ENCODE assay signal across 13 cellular contexts in genomic region chr2:71605173-71605641, GRCh38.
DNase-seq lines count a peak whose midpoint lies in the region; ATAC-seq and TF ChIP-seq lines count a peak whose summit lies in the region.
"Had no signal": no experiment of that assay in that cellular context is flagged by ENCODE, and none has a peak within 500 bp of the region (broad histone marks: within the 10 kb centered on the region; RNA-seq: fewer than 3 reads in every experiment).

No MANE protein-coding gene starts in this region.

- DNase-seq in Peyer's patch, result peak; percentile 3 to 18 (median 12)
- no peak for DNase-seq in heart right ventricle
- no peak for DNase-seq in stimulated activated naive CD4-positive, alpha-beta T cell treated with Interleukin-2 at 50 U/mL for 16 hours (lab: John Stamatoyannopoulos, UW)
- DNase-seq in HT-29 (ENCODE audit: low spot score), result no peak
- no peak for DNase-seq in activated T-cell treated with anti-CD3 and anti-CD28 coated beads, Interleukin-2, amount 50 U/mL, for 48 hours
- no peak for DNase-seq in progenitor cell of endocrine pancreas (ENCODE audit: low spot score, unreplicated experiment)
- DNase-seq: DND-41, NCI-H1048, NCI-H345 had no signal

- H3K27ac ChIP-seq in BLaER1 treated with 17β-estradiol and CSF1 and Interleukin-3, amounts not matched to agents 10 nM and 100 nM, result peak overlapping the region in 2 of 11 experiments; percentile 19 to 53; a peak in 3 of 22 replicates
- H3K27ac ChIP-seq in Peyer's patch (no peak overlapping the region), heart right ventricle (peak overlapping the region in 8 of 10 donors; percentile 19 to 77 (median 58)), neutrophil (peak overlapping the region; percentile 25)

- peaks cover 32 to 80% (median 69%) of the 10 kb centered on the region in 10 experiments for H3K4me1 ChIP-seq in BLaER1 treated with 17β-estradiol and CSF1 and Interleukin-3, amounts not matched to agents 10 nM and 100 nM
- H3K4me1 ChIP-seq in Peyer's patch, result no peaks in the 10 kb centered on the region
- peaks cover 9 to 48% (median 32%) of the 10 kb centered on the region in 9 donors for H3K4me1 ChIP-seq in heart right ventricle
- peaks cover 27 to 28% of the 10 kb centered on the region in 2 experiments for H3K4me1 ChIP-seq in neutrophil (ENCODE audit: control insufficient read depth in 1 of 2, insufficient read depth in 1 of 2, low read depth in 1 of 2, low read length in 1 of 2)

- H3K9me3 Mint-ChIP-seq in progenitor cell of endocrine pancreas (ENCODE audit: low read depth), result no peaks in the 10 kb centered on the region
- H3K9me3 Mint-ChIP-seq: activated naive CD4-positive, alpha-beta T cell treated with anti-CD3 and anti-CD28 coated beads, Interleukin-2, amount 50 U/mL, for 72 hours had no signal

- no peaks in the 10 kb centered on the region for H3K9me3 ChIP-seq in BLaER1 treated with 17β-estradiol and CSF1 and Interleukin-3, amounts not matched to agents 10 nM and 100 nM (replicated peaks in 1 of 11)
- H3K9me3 ChIP-seq in Peyer's patch (no peaks in the 10 kb centered on the region), heart right ventricle (no peaks in the 10 kb centered on the region), neutrophil (no peaks in the 10 kb centered on the region)

- H3K27me3 ChIP-seq in BLaER1 treated with 17β-estradiol and CSF1 and Interleukin-3, amounts not matched to agents 10 nM and 100 nM, result peaks cover 0 to 18% (median 6%) of the 10 kb centered on the region in 11 experiments; a peak in 12 of 22 replicates
- no peaks in the 10 kb centered on the region for H3K27me3 ChIP-seq in Peyer's patch
- H3K27me3 ChIP-seq in heart right ventricle, result no peaks in the 10 kb centered on the region
- no peaks in the 10 kb centered on the region for H3K27me3 ChIP-seq in neutrophil

- peak overlapping the region in 1 of 11 experiments; percentile 37; a peak in 1 of 22 replicates for H3K9ac ChIP-seq in BLaER1 treated with 17β-estradiol and CSF1 and Interleukin-3, amounts not matched to agents 10 nM and 100 nM

- peak in 6 of 8 donors; percentile 10 to 56 (median 41) for ATAC-seq in heart right ventricle
- ATAC-seq: activated naive CD4-positive, alpha-beta T cell treated with anti-CD3 and anti-CD28 coated beads, Interleukin-2, amount 50 U/mL, for 72 hours; GM12878 had no signal

- no peak for TF ChIP-seq POLR2A in Peyer's patch (IDR thresholded peaks at IDR 0.05)

- H3K27me3 Mint-ChIP-seq in progenitor cell of endocrine pancreas, result peaks cover 23% of the 10 kb centered on the region

- peaks cover 0 to 27% (median 0%) of the 10 kb centered on the region in 11 experiments; a peak in 2 of 22 replicates for H3K36me3 ChIP-seq in BLaER1 treated with 17β-estradiol and CSF1 and Interleukin-3, amounts not matched to agents 10 nM and 100 nM
- no peaks in the 10 kb centered on the region for H3K36me3 ChIP-seq in Peyer's patch
- peaks cover 0 to 62% (median 0%) of the 10 kb centered on the region in 9 donors for H3K36me3 ChIP-seq in heart right ventricle
- peaks cover 100% of the 10 kb centered on the region for H3K36me3 ChIP-seq in neutrophil

- TF ChIP-seq CTCF in Peyer's patch (IDR thresholded peaks at IDR 0.05) (no peak), heart right ventricle (IDR thresholded peaks at IDR 0.05) (no peak), neutrophil (IDR thresholded peaks at IDR 0.05) (no peak), progenitor cell of endocrine pancreas (IDR thresholded peaks at IDR 0.05; ENCODE audit: unreplicated experiment) (no peak)

- 58 to 59% methylated on average over 9 of the region's 9 CpGs for WGBS in heart right ventricle, 2 donors

- no peaks in the 10 kb centered on the region for H3K36me3 Mint-ChIP-seq in progenitor cell of endocrine pancreas (ENCODE audit: insufficient read depth)
- H3K36me3 Mint-ChIP-seq: activated naive CD4-positive, alpha-beta T cell treated with anti-CD3 and anti-CD28 coated beads, Interleukin-2, amount 50 U/mL, for 72 hours had no signal

- no peaks in the 10 kb centered on the region for H3K4me1 Mint-ChIP-seq in progenitor cell of endocrine pancreas (ENCODE audit: low read depth)

- no peak overlapping the region for H3K4me3 Mint-ChIP-seq in progenitor cell of endocrine pancreas (ENCODE audit: low read depth)

- peak overlapping the region; percentile 55 to 95 (median 80) for H3K4me2 ChIP-seq in BLaER1 treated with 17β-estradiol and CSF1 and Interleukin-3, amounts not matched to agents 10 nM and 100 nM

- peaks cover 0 to 36% (median 13%) of the 10 kb centered on the region in 11 experiments; a peak in 12 of 22 replicates for H4K20me1 ChIP-seq in BLaER1 treated with 17β-estradiol and CSF1 and Interleukin-3, amounts not matched to agents 10 nM and 100 nM

- peak overlapping the region in 2 of 10 experiments; percentile 4 to 20; a peak in 2 of 20 replicates for H3K4me3 ChIP-seq in BLaER1 treated with 17β-estradiol and CSF1 and Interleukin-3, amounts not matched to agents 10 nM and 100 nM
- no peak overlapping the region for H3K4me3 ChIP-seq in Peyer's patch
- H3K4me3 ChIP-seq in heart right ventricle, result no peak overlapping the region
- no peak overlapping the region for H3K4me3 ChIP-seq in neutrophil (ENCODE audit: low read depth in 1 of 2, low read length in 1 of 2)
- H3K4me3 ChIP-seq: GM12878 had no signal

- intact Hi-C loops in heart right ventricle (cut with DNase I), result loop anchor here in 7 of 10 donors (5.0 to 10.0 kb wide), 6 partner anchors 58 to 550 kb away; no protein-coding TSS in a partner anchor

- H3K27ac Mint-ChIP-seq in progenitor cell of endocrine pancreas, result no peak overlapping the region
- H3K27ac Mint-ChIP-seq: activated naive CD4-positive, alpha-beta T cell treated with anti-CD3 and anti-CD28 coated beads, Interleukin-2, amount 50 U/mL, for 72 hours had no signal

Comparison
In these comparisons a context has a peak if more than half of its experiments do, and no peak if none do; other contexts are left out.
1. H3K27ac ChIP-seq: peak in heart right ventricle (8 of 10) and neutrophil (single experiment); none in Peyer's patch (0 of 4).
2. DNase-seq: peak in Peyer's patch (3 of 3); none in heart right ventricle (0 of 2), stimulated activated naive CD4-positive, alpha-beta T cell treated with Interleukin-2 at 50 U/mL for 16 hours (single experiment), HT-29 (single experiment), activated T-cell treated with anti-CD3 and anti-CD28 coated beads, Interleukin-2, amount 50 U/mL, for 48 hours (0 of 2) and progenitor cell of endocrine pancreas (single experiment).